1 cellular context compared by ENCODE assay signal in the genomic region with DNA sequence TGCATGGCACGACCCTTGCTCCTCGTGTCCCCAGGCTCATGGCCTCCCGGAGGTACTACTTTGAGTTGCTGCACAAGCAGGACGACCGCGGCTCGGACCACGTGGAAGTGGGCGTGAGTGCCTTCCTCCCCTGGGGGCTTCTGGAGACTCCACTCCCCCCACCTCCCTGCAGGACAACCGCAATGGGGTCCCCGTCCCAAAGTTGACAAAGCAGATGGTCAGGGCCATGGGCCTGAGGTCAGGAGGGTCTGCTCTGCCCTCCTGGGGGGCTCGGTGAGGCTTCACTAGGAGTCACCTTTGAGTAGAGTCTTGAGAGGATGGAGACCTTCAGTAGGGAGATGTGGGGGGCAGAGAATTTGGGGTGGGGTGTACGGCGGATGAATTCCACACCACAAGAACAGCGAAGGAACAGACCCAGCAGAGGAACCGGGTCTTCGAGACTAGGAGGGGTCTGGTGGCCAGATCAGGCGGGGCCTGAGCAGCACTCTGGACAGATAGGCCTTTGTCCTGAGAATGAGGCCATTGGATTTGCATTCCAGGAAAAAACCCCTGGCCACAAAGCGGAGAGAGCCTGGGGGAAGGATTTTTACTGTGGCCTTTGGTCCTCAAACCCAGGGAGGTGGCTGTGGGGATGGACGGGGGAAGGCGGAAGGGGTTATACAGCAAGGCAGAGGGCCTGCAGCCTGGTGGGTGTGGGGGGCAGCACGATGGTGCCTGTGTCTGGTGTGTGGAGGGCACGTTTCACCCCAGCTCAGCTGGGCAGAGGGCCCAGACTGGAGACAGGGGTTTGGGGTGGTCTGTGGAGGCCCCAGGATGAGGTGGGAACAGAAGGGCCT.
A peak's percentile ranks its signal among the peaks of the same experiment; 100 is the strongest.
TF ChIP-seq lines count a peak whose summit lies in the region.

No MANE protein-coding gene starts in this region.

TF ChIP-seq in HepG2, 621 proteins besides CTCF, POLR2A, EP300 and RAD21 (continued from another document and continues in another):
- no peak for TF ChIP-seq ZBTB26 (CRISPR knock-in tag; IDR thresholded peaks at IDR 0.05; ENCODE audit: borderline replicate concordance)
- TF ChIP-seq DRAP1 (CRISPR knock-in tag; IDR thresholded peaks at IDR 0.05): peak; percentile 55; the same call in 1 of the 2 replicates
- no peak for TF ChIP-seq ZNF75D (CRISPR knock-in tag; IDR thresholded peaks at IDR 0.05; ENCODE audit: borderline replicate concordance)
- TF ChIP-seq ATM (IDR thresholded peaks at IDR 0.05; ENCODE audit: borderline replicate concordance): no peak
- peak; percentile 78 for TF ChIP-seq HNRNPH1 (optimal IDR thresholded peaks at IDR 0.05; ENCODE audit: low read depth, low read length)
- TF ChIP-seq MIXL1 (CRISPR knock-in tag; IDR thresholded peaks at IDR 0.05): no peak
- TF ChIP-seq, protein P1, sequence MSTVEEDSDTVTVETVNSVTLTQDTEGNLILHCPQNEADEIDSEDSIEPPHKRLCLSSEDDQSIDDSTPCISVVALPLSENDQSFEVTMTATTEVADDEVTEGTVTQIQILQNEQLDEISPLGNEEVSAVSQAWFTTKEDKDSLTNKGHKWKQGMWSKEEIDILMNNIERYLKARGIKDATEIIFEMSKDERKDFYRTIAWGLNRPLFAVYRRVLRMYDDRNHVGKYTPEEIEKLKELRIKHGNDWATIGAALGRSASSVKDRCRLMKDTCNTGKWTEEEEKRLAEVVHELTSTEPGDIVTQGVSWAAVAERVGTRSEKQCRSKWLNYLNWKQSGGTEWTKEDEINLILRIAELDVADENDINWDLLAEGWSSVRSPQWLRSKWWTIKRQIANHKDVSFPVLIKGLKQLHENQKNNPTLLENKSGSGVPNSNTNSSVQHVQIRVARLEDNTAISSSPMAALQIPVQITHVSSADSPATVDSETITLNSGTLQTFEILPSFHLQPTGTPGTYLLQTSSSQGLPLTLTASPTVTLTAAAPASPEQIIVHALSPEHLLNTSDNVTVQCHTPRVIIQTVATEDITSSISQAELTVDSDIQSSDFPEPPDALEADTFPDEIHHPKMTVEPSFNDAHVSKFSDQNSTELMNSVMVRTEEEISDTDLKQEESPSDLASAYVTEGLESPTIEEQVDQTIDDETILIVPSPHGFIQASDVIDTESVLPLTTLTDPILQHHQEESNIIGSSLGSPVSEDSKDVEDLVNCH (CRISPR knock-in tag; IDR thresholded peaks at IDR 0.05): no peak
- TF ChIP-seq NAIF1 (CRISPR knock-in tag; IDR thresholded peaks at IDR 0.05; ENCODE audit: borderline replicate concordance): no peak
- no peak for TF ChIP-seq CBX1 (IDR thresholded peaks at IDR 0.05; ENCODE audit: low read depth)
- no peak for TF ChIP-seq ZNF329 (CRISPR knock-in tag; IDR thresholded peaks at IDR 0.05; ENCODE audit: low read depth)
- TF ChIP-seq ZNF451 (CRISPR knock-in tag; IDR thresholded peaks at IDR 0.05): 0 out of 2 replicates have a peak, but pooled peaks have one; percentile 31
- no peak for TF ChIP-seq SIN3A (IDR thresholded peaks at IDR 0.05; ENCODE audit: borderline replicate concordance, low read depth, low read length)
- no peak for TF ChIP-seq MEIS2 (CRISPR knock-in tag; IDR thresholded peaks at IDR 0.05)
- no peak for TF ChIP-seq ZZZ3 (CRISPR knock-in tag; IDR thresholded peaks at IDR 0.05; ENCODE audit: borderline replicate concordance)
- no peak for TF ChIP-seq RFXAP (CRISPR knock-in tag; IDR thresholded peaks at IDR 0.05; ENCODE audit: borderline replicate concordance)
- TF ChIP-seq ARNT2 (CRISPR knock-in tag; IDR thresholded peaks at IDR 0.05; ENCODE audit: low read depth): no peak
- TF ChIP-seq PLRG1 (conservative IDR thresholded peaks at IDR 0.05): no peak
- 0 out of 2 replicates have a peak, but pooled peaks have one; percentile 21 for TF ChIP-seq ZNF160 (CRISPR knock-in tag; IDR thresholded peaks at IDR 0.05)
- no peak for TF ChIP-seq ZNF558 (CRISPR knock-in tag; IDR thresholded peaks at IDR 0.05; ENCODE audit: borderline replicate concordance)
- TF ChIP-seq, protein P2, sequence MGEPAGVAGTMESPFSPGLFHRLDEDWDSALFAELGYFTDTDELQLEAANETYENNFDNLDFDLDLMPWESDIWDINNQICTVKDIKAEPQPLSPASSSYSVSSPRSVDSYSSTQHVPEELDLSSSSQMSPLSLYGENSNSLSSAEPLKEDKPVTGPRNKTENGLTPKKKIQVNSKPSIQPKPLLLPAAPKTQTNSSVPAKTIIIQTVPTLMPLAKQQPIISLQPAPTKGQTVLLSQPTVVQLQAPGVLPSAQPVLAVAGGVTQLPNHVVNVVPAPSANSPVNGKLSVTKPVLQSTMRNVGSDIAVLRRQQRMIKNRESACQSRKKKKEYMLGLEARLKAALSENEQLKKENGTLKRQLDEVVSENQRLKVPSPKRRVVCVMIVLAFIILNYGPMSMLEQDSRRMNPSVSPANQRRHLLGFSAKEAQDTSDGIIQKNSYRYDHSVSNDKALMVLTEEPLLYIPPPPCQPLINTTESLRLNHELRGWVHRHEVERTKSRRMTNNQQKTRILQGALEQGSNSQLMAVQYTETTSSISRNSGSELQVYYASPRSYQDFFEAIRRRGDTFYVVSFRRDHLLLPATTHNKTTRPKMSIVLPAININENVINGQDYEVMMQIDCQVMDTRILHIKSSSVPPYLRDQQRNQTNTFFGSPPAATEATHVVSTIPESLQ (CRISPR knock-in tag; conservative IDR thresholded peaks at IDR 0.05): no peak
- no peak for TF ChIP-seq MIER3 (CRISPR knock-in tag; IDR thresholded peaks at IDR 0.05; ENCODE audit: borderline replicate concordance)
- TF ChIP-seq, protein P3, sequence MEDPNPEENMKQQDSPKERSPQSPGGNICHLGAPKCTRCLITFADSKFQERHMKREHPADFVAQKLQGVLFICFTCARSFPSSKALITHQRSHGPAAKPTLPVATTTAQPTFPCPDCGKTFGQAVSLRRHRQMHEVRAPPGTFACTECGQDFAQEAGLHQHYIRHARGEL (CRISPR knock-in tag; IDR thresholded peaks at IDR 0.05): no peak
- TF ChIP-seq HNF4G (IDR thresholded peaks at IDR 0.05; ENCODE audit: borderline replicate concordance, low read depth, low read length): peak; percentile 76
- peak; percentile 72; the same call in 1 of the 2 replicates for TF ChIP-seq HNF4G (CRISPR knock-in tag; IDR thresholded peaks at IDR 0.05; ENCODE audit: borderline replicate concordance, low read depth)
- TF ChIP-seq ZNF780A (CRISPR knock-in tag; IDR thresholded peaks at IDR 0.05): no peak
- no peak for TF ChIP-seq SUZ12 (IDR thresholded peaks at IDR 0.05; ENCODE audit: low read depth, low read length)
- TF ChIP-seq ZNF574 (CRISPR knock-in tag; IDR thresholded peaks at IDR 0.05): no peak
- TF ChIP-seq ZNF12 (CRISPR knock-in tag; IDR thresholded peaks at IDR 0.05): no peak
- no peak for TF ChIP-seq CBFB (CRISPR knock-in tag; IDR thresholded peaks at IDR 0.05)
- TF ChIP-seq SRSF1 (optimal IDR thresholded peaks at IDR 0.05; ENCODE audit: low read depth, low read length): no peak
- 0 out of 2 replicates have a peak, but pooled peaks have one; percentile 18 for TF ChIP-seq ETV6 (CRISPR knock-in tag; conservative IDR thresholded peaks at IDR 0.05)
- peak; percentile 59; the same call in 1 of the 2 replicates for TF ChIP-seq ZNF431 (CRISPR knock-in tag; IDR thresholded peaks at IDR 0.05; ENCODE audit: borderline replicate concordance, low read depth)
- TF ChIP-seq ZNF572 (CRISPR knock-in tag; IDR thresholded peaks at IDR 0.05): no peak
- no peak for TF ChIP-seq MAFK (conservative IDR thresholded peaks at IDR 0.05 in 1 of 2, IDR thresholded peaks at IDR 0.05 in 1 of 2; ENCODE audit: low read length in 2 of 2)
- peak; percentile 79; the same call in 1 of the 2 replicates for TF ChIP-seq ZNF788 (CRISPR knock-in tag; IDR thresholded peaks at IDR 0.05; ENCODE audit: borderline replicate concordance)
- TF ChIP-seq NCOR1 (IDR thresholded peaks at IDR 0.05; ENCODE audit: borderline replicate concordance, low read length): no peak; the same call in 1 of the 2 replicates
- no peak for TF ChIP-seq NR3C1 (CRISPR knock-in tag; IDR thresholded peaks at IDR 0.05)
- no peak for TF ChIP-seq ZBTB2 (CRISPR knock-in tag; IDR thresholded peaks at IDR 0.05; ENCODE audit: low read depth)
- TF ChIP-seq ZNF138 (CRISPR knock-in tag; IDR thresholded peaks at IDR 0.05; ENCODE audit: low read depth): no peak
- TF ChIP-seq ZNF317 (CRISPR knock-in tag; IDR thresholded peaks at IDR 0.05): no peak
- TF ChIP-seq ZMYM2 (CRISPR knock-in tag; IDR thresholded peaks at IDR 0.05): no peak
- no peak for TF ChIP-seq ZNF24 (IDR thresholded peaks at IDR 0.05)
- TF ChIP-seq ARNTL (CRISPR knock-in tag; IDR thresholded peaks at IDR 0.05): no peak
- TF ChIP-seq MBNL3 (CRISPR knock-in tag; conservative IDR thresholded peaks at IDR 0.05): no peak
- TF ChIP-seq, protein P4, sequence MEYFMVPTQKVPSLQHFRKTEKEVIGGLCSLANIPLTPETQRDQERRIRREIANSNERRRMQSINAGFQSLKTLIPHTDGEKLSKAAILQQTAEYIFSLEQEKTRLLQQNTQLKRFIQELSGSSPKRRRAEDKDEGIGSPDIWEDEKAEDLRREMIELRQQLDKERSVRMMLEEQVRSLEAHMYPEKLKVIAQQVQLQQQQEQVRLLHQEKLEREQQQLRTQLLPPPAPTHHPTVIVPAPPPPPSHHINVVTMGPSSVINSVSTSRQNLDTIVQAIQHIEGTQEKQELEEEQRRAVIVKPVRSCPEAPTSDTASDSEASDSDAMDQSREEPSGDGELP (IDR thresholded peaks at IDR 0.05; ENCODE audit: borderline replicate concordance, low read depth): no peak
- peak; percentile 31; the same call in 1 of the 2 replicates for TF ChIP-seq RXRA (CRISPR knock-in tag; IDR thresholded peaks at IDR 0.05)
- TF ChIP-seq PPARG (CRISPR knock-in tag; conservative IDR thresholded peaks at IDR 0.05): no peak
- no peak for TF ChIP-seq ZFP1 (CRISPR knock-in tag; IDR thresholded peaks at IDR 0.05)
- TF ChIP-seq POLR2AphosphoS5 (IDR thresholded peaks at IDR 0.05; ENCODE audit: low read depth, low read length): no peak
- peak; percentile 43; the same call in 1 of the 2 replicates for TF ChIP-seq TBX2 (CRISPR knock-in tag; IDR thresholded peaks at IDR 0.05; ENCODE audit: borderline replicate concordance)
- TF ChIP-seq ZNF570 (CRISPR knock-in tag; IDR thresholded peaks at IDR 0.05; ENCODE audit: borderline replicate concordance): no peak
- TF ChIP-seq SOX13 (IDR thresholded peaks at IDR 0.05): no peak
- peak in 1 of 2 experiments; percentile 62; a peak in 2 of 4 replicates for TF ChIP-seq SOX13 (CRISPR knock-in tag; conservative IDR thresholded peaks at IDR 0.05 in 1 of 2, IDR thresholded peaks at IDR 0.05 in 1 of 2)
- peak; percentile 55 for TF ChIP-seq RBFOX2 (IDR thresholded peaks at IDR 0.05; ENCODE audit: low read depth, low read length)
- TF ChIP-seq KAT7 (CRISPR knock-in tag; IDR thresholded peaks at IDR 0.05; ENCODE audit: borderline replicate concordance): no peak
- no peak for TF ChIP-seq PRPF4 (IDR thresholded peaks at IDR 0.05; ENCODE audit: low read depth, low read length, poor library complexity, severe bottlenecking)
- TF ChIP-seq TSC22D2 (CRISPR knock-in tag; IDR thresholded peaks at IDR 0.05; ENCODE audit: borderline replicate concordance): no peak
- TF ChIP-seq MEIS1 (CRISPR knock-in tag; IDR thresholded peaks at IDR 0.05; ENCODE audit: borderline replicate concordance): no peak
